In the genomic region with DNA sequence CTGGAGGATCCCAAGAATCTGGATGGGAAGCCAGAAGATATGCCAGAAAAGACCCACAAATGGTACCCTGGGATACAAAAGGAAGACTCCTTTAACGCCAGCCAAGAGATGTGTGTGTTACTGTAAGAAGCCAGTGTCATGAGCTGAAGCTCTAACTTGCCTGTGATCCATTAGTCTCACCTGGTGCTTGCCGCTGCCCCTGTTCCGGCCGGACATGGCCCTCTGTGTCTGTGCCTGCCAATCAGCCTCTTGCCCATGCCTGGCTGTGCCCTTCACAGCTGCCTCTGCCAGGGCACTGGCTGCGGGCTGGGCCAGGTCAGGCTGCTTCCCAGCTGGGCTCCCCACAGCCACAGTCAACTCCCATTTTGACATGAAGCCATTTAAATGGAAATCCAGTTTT, we compare ENCODE assay signal across 29 cellular contexts. TPM values are rescaled to one million over a fixed set of nuclear protein-coding genes. Genes with fewer than 3 reads are reported as not detected.
"Had no signal": no experiment of that assay in that cellular context is flagged by ENCODE, and none has a peak within 500 bp of the region (broad histone marks: within the 10 kb centered on the region; RNA-seq: fewer than 3 reads in every experiment).

No MANE protein-coding gene starts in this region.

- H3K36me3 Mint-ChIP-seq: natural killer cell treated with Interleukin-12 subunit alpha and Interleukin-12 subunit beta and Interleukin-15 and Interleukin-18, amount 100 ng/mL, for 72 hours; stimulated activated effector memory CD8-positive, alpha-beta T cell treated with anti-CD3 and anti-CD28 coated beads, Interleukin-12 subunit alpha, Interleukin-12 subunit beta, amount 100 ng/mL, for 72 hours; stimulated activated naive B cell treated with anti-CD40 and anti-IgM and Interleukin-4, amounts not matched to agents 10 μg/mL and 1 μg/mL and 100 μg/mL, for 72 hours had no signal

- H3K9me3 ChIP-seq: ovary, psoas muscle, right lobe of liver, sigmoid colon, stomach, thoracic aorta, thyroid gland, tibial nerve, upper lobe of left lung, vagina had no signal

- H3K4me3 ChIP-seq: ovary, psoas muscle, right lobe of liver, sigmoid colon, stomach, thoracic aorta, thyroid gland, tibial nerve, upper lobe of left lung, vagina had no signal

- H3K79me2 ChIP-seq: parathyroid adenoma had no signal

- H3K9ac ChIP-seq: parathyroid adenoma had no signal

- H3K27ac ChIP-seq: ovary, parathyroid adenoma, psoas muscle, right lobe of liver, sigmoid colon, stomach, thoracic aorta, thyroid gland, tibial nerve, upper lobe of left lung, vagina had no signal

- H3K36me3 ChIP-seq: ovary, right lobe of liver, sigmoid colon, stomach, thoracic aorta, thyroid gland, tibial nerve, upper lobe of left lung, vagina had no signal

- H3K4me3 Mint-ChIP-seq: natural killer cell treated with Interleukin-12 subunit alpha and Interleukin-12 subunit beta and Interleukin-15 and Interleukin-18, amount 100 ng/mL, for 72 hours; nephron progenitor cell; neural crest cell; stimulated activated effector memory CD8-positive, alpha-beta T cell treated with anti-CD3 and anti-CD28 coated beads, Interleukin-12 subunit alpha, Interleukin-12 subunit beta, amount 100 ng/mL, for 72 hours; stimulated activated naive B cell treated with anti-CD40 and anti-IgM and Interleukin-4, amounts not matched to agents 10 μg/mL and 1 μg/mL and 100 μg/mL, for 72 hours; stimulated activated naive CD8-positive, alpha-beta T cell treated with anti-CD3 and anti-CD28 coated beads, Interleukin-15, Interleukin-2, amounts not matched to agents 100 ng/mL and 50 ng/mL, for 24 hours had no signal

- H3K4me1 ChIP-seq: parathyroid adenoma, psoas muscle, right lobe of liver, sigmoid colon, stomach, thyroid gland, tibial nerve, upper lobe of left lung, vagina had no signal

- H3K9me3 Mint-ChIP-seq: natural killer cell treated with Interleukin-12 subunit alpha and Interleukin-12 subunit beta and Interleukin-15 and Interleukin-18, amount 100 ng/mL, for 72 hours; nephron progenitor cell; neural crest cell; stimulated activated effector memory CD8-positive, alpha-beta T cell treated with anti-CD3 and anti-CD28 coated beads, Interleukin-12 subunit alpha, Interleukin-12 subunit beta, amount 100 ng/mL, for 72 hours; stimulated activated naive B cell treated with anti-CD40 and anti-IgM and Interleukin-4, amounts not matched to agents 10 μg/mL and 1 μg/mL and 100 μg/mL, for 72 hours; stimulated activated naive CD8-positive, alpha-beta T cell treated with anti-CD3 and anti-CD28 coated beads, Interleukin-15, Interleukin-2, amounts not matched to agents 100 ng/mL and 50 ng/mL, for 24 hours had no signal

- H3K4me1 Mint-ChIP-seq: nephron progenitor cell; neural crest cell; stimulated activated effector memory CD8-positive, alpha-beta T cell treated with anti-CD3 and anti-CD28 coated beads, Interleukin-12 subunit alpha, Interleukin-12 subunit beta, amount 100 ng/mL, for 72 hours; stimulated activated naive B cell treated with anti-CD40 and anti-IgM and Interleukin-4, amounts not matched to agents 10 μg/mL and 1 μg/mL and 100 μg/mL, for 72 hours had no signal

- H3K27ac Mint-ChIP-seq: natural killer cell treated with Interleukin-12 subunit alpha and Interleukin-12 subunit beta and Interleukin-15 and Interleukin-18, amount 100 ng/mL, for 72 hours; nephron progenitor cell; progenitor cell of endocrine pancreas; stimulated activated effector memory CD8-positive, alpha-beta T cell treated with anti-CD3 and anti-CD28 coated beads, Interleukin-12 subunit alpha, Interleukin-12 subunit beta, amount 100 ng/mL, for 72 hours; stimulated activated naive B cell treated with anti-CD40 and anti-IgM and Interleukin-4, amounts not matched to agents 10 μg/mL and 1 μg/mL and 100 μg/mL, for 72 hours; stimulated activated naive CD8-positive, alpha-beta T cell treated with anti-CD3 and anti-CD28 coated beads, Interleukin-15, Interleukin-2, amounts not matched to agents 100 ng/mL and 50 ng/mL, for 24 hours had no signal

- H2AFZ ChIP-seq: parathyroid adenoma had no signal

- H3K27me3 ChIP-seq: ovary, right lobe of liver, sigmoid colon, thyroid gland, tibial nerve, upper lobe of left lung, vagina had no signal

- ATAC-seq: natural killer cell treated with Interleukin-12 subunit alpha and Interleukin-12 subunit beta and Interleukin-15 and Interleukin-18, amount 100 ng/mL, for 72 hours; psoas muscle; right cardiac atrium; right lobe of liver; stimulated activated effector memory CD8-positive, alpha-beta T cell treated with anti-CD3 and anti-CD28 coated beads, Interleukin-12 subunit alpha, Interleukin-12 subunit beta, amount 100 ng/mL, for 72 hours; stimulated activated naive B cell treated with anti-CD40 and anti-IgM and Interleukin-4, amounts not matched to agents 10 μg/mL and 1 μg/mL and 100 μg/mL, for 72 hours had no signal

- DNase-seq: nephron progenitor cell; occipital lobe; ovary; posterior cingulate gyrus; psoas muscle; right cardiac atrium; right lobe of liver; sigmoid colon; small intestine; stimulated activated CD4-positive, alpha-beta T cell treated with anti-CD3 and anti-CD28 coated beads, Interleukin-15, amount 100 ng/mL, for 24 hours; stimulated activated CD4-positive, alpha-beta T cell treated with anti-CD3 and anti-CD28 coated beads, Interleukin-2, amount 100 ng/mL, for 24 hours; stimulated activated CD4-positive, alpha-beta T cell treated with anti-CD3 and anti-CD28 coated beads, Interleukin-2, amount 100 ng/mL, for 48 hours; stimulated activated CD4-positive, alpha-beta T cell treated with anti-CD3 and anti-CD28 coated beads, Interleukin-4, amount 100 ng/mL, for 24 hours; stimulated activated naive B cell treated with anti-CD40 and anti-IgM and Interleukin-4, amounts not matched to agents 10 μg/mL and 1 μg/mL and 100 μg/mL, for 72 hours; stimulated activated naive CD4-positive, alpha-beta T cell treated with Interleukin-2 at 50 U/mL for 16 hours; stomach; thyroid gland; trophoblast cell had no signal

RNA-seq across cellular contexts. Expression of a gene that starts 55.4 kb away (rescaled TPM):
- total RNA-seq: natural killer cell treated with Interleukin-12 subunit alpha and Interleukin-12 subunit beta and Interleukin-15 and Interleukin-18, amount 100 ng/mL, for 72 hours; progenitor cell of endocrine pancreas; psoas muscle; right lobe of liver; tibial nerve; upper lobe of left lung; ureter; vagina had no signal
- polyA plus RNA-seq: ovary had no signal
